Comparison of ENCODE assay signal across 20 cellular contexts in genomic region chr2:42463570-42463969, GRCh38. TPM values are rescaled to one million over a fixed set of nuclear protein-coding genes. Genes with fewer than 3 reads are reported as not detected.
DNase-seq lines count a peak whose midpoint lies in the region; ATAC-seq, FAIRE-seq and TF ChIP-seq lines count a peak whose summit lies in the region.
"Had no signal": no experiment of that assay in that cellular context is flagged by ENCODE, and none has a peak within 500 bp of the region (broad histone marks: within the 10 kb centered on the region; RNA-seq: fewer than 3 reads in every experiment).

No MANE protein-coding gene starts in this region.

- H3K27me3 ChIP-seq in HepG2 (ENCODE audit: control insufficient read depth in 1 of 2, insufficient read depth in 2 of 2, low read length in 2 of 2) (no peaks in the 10 kb centered on the region), right lobe of liver (no peaks in the 10 kb centered on the region), osteoblast (ENCODE audit: insufficient read depth, low read length) (peaks cover 2% of the 10 kb centered on the region), BE2C (no peaks in the 10 kb centered on the region)
- H3K27me3 ChIP-seq: BLaER1 treated with 17β-estradiol and CSF1 and Interleukin-3, amounts not matched to agents 10 nM and 100 nM had no signal

- H3K27ac ChIP-seq in HepG2 (ENCODE audit: extremely low read length, insufficient read depth, low read length) (no peak overlapping the region), right lobe of liver (no peak overlapping the region), angular gyrus (ENCODE audit: low read depth, low read length) (peak overlapping the region; percentile 15), osteoblast (ENCODE audit: low read depth, low read length) (no peak overlapping the region)
- H3K27ac ChIP-seq: BLaER1 treated with 17β-estradiol and CSF1 and Interleukin-3, amounts not matched to agents 10 nM and 100 nM; HL-60 had no signal

- no peak overlapping the region for H3K9ac ChIP-seq in HepG2 (ENCODE audit: insufficient read depth, low read depth, low read length)
- H3K9ac ChIP-seq: BLaER1 treated with 17β-estradiol and CSF1 and Interleukin-3, amounts not matched to agents 10 nM and 100 nM had no signal

- TF ChIP-seq RAD21 in HepG2 (CRISPR knock-in tag; IDR thresholded peaks at IDR 0.05): no peak

- DNase-seq in HepG2 (ENCODE audit: low spot score) (no peak), right lobe of liver (no peak), osteoblast (ENCODE audit: insufficient read length, low spot score, missing footprints) (peak; percentile 22), NCI-H526 (lab: John Stamatoyannopoulos, UW) (no peak), BE2C (no peak)
- DNase-seq: 8988T; Calu3; CD8-positive, alpha-beta T cell; DMS 273 treated with DMSO at 0.1 percent for 48 hours had no signal

- ATAC-seq in HepG2: peak; percentile 52
- no peak for ATAC-seq in right lobe of liver
- no peak for ATAC-seq in HG02852 (IDR thresholded peaks at IDR 0.05; ENCODE audit: unreplicated experiment)
- ATAC-seq: CD8-positive, alpha-beta T cell had no signal

- POLR2A ChIA-PET in HepG2 (lab: Yijun Ruan, JAX): no interaction called here

- BruUV-seq in HepG2 (replicated peaks; lab: Mats Ljungman, UMichigan): no TSS peak

- WGBS in HepG2 (ENCODE audit: low lambda C conversion rate): 86% methylated on average over 6 of the region's 6 CpGs
- 78% methylated on average over 6 of the region's 6 CpGs for WGBS in right lobe of liver (ENCODE audit: insufficient coverage, low coverage, low lambda C conversion rate, missing lambda C conversion rate)

- in situ Hi-C loops in HepG2 (cut with HindIII; ENCODE audit: extremely low pct_ligation_motif_present, low pct_unique_long_range_greater_than_20kb): no loop called here

- TF ChIP-seq POLR2A in HepG2 (IDR thresholded peaks at IDR 0.05; ENCODE audit: insufficient read depth in 1 of 2, low read depth in 2 of 2, low read length in 2 of 2) (no peak), right lobe of liver (IDR thresholded peaks at IDR 0.05) (no peak)

- H3K4me2 ChIP-seq in HepG2 (ENCODE audit: low read depth, low read length) (no peak overlapping the region), osteoblast (ENCODE audit: insufficient read depth, low read length) (no peak overlapping the region)
- H3K4me2 ChIP-seq: BLaER1 treated with 17β-estradiol and CSF1 and Interleukin-3, amounts not matched to agents 10 nM and 100 nM had no signal

- TF ChIP-seq CTCF in HepG2 (CRISPR knock-in tag; IDR thresholded peaks at IDR 0.05) (no peak), right lobe of liver (IDR thresholded peaks at IDR 0.05) (no peak), osteoblast (IDR thresholded peaks at IDR 0.05; ENCODE audit: extremely low read depth, low read depth, low read length) (no peak), BE2C (IDR thresholded peaks at IDR 0.05; ENCODE audit: low read depth, low read length) (no peak)

- CTCF ChIA-PET in HepG2 (lab: Yijun Ruan, JAX; ENCODE audit: low intra/inter-chr PET ratio, low total read pairs): no interaction called here

- no peak overlapping the region for H3K4me3 ChIP-seq in HepG2 (replicated peaks in 1 of 3; ENCODE audit: insufficient read depth in 1 of 3, low read depth in 2 of 3, low read length in 3 of 3)
- no peak overlapping the region for H3K4me3 ChIP-seq in right lobe of liver
- no peak overlapping the region for H3K4me3 ChIP-seq in osteoblast (ENCODE audit: insufficient read depth, low read length)
- H3K4me3 ChIP-seq in BE2C (ENCODE audit: low read depth, low read length): no peak overlapping the region
- H3K4me3 ChIP-seq: BLaER1 treated with 17β-estradiol and CSF1 and Interleukin-3, amounts not matched to agents 10 nM and 100 nM; HAP-1 had no signal

- intact Hi-C loops in HepG2 (cut with micrococcal nuclease; ENCODE audit: unreplicated experiment): no loop called here
- intact Hi-C loops in right lobe of liver (cut with DNase I): no loop called here

- FAIRE-seq in HepG2 (lab: Jason Lieb, UNC): no peak
- FAIRE-seq: G401.6, GM12891, GM19239, H1 had no signal

- no peak overlapping the region for H2AFZ ChIP-seq in HepG2 (ENCODE audit: low read length)
- no peak overlapping the region for H2AFZ ChIP-seq in osteoblast (ENCODE audit: low read length)

- H3K9me3 ChIP-seq in HepG2 (ENCODE audit: low read length) (peaks cover 1% of the 10 kb centered on the region; the same call in 1 of the 2 replicates), right lobe of liver (no peaks in the 10 kb centered on the region), osteoblast (ENCODE audit: low read depth, low read length) (no peaks in the 10 kb centered on the region), BE2C (no peaks in the 10 kb centered on the region)
- H3K9me3 ChIP-seq: BLaER1 treated with 17β-estradiol and CSF1 and Interleukin-3, amounts not matched to agents 10 nM and 100 nM; HAP-1 had no signal

- peaks cover 0 to 3% of the 10 kb centered on the region in 2 experiments; a peak in 1 of 5 replicates for H3K36me3 ChIP-seq in HepG2 (replicated peaks in 1 of 2; ENCODE audit: control insufficient read depth in 1 of 2, insufficient read depth in 2 of 2, low read length in 2 of 2)
- H3K36me3 ChIP-seq in right lobe of liver: no peaks in the 10 kb centered on the region
- no peaks in the 10 kb centered on the region for H3K36me3 ChIP-seq in osteoblast (ENCODE audit: insufficient read depth, low read length)
- no peaks in the 10 kb centered on the region for H3K36me3 ChIP-seq in BE2C
- H3K36me3 ChIP-seq: BLaER1 treated with 17β-estradiol and CSF1 and Interleukin-3, amounts not matched to agents 10 nM and 100 nM; HAP-1 had no signal

- H4K20me1 ChIP-seq in HepG2 (ENCODE audit: insufficient read depth, low read length) (no peaks in the 10 kb centered on the region), osteoblast (ENCODE audit: insufficient read depth, low read length) (no peaks in the 10 kb centered on the region)
- H4K20me1 ChIP-seq: BLaER1 treated with 17β-estradiol and CSF1 and Interleukin-3, amounts not matched to agents 10 nM and 100 nM had no signal

- H3K79me2 ChIP-seq in HepG2 (ENCODE audit: insufficient read depth, low read length) (peaks cover 36% of the 10 kb centered on the region), osteoblast (ENCODE audit: insufficient read depth, low read length) (no peaks in the 10 kb centered on the region)

- H3K4me1 ChIP-seq in HepG2 (ENCODE audit: insufficient read depth, low read length): peaks cover 16% of the 10 kb centered on the region
- no peaks in the 10 kb centered on the region for H3K4me1 ChIP-seq in right lobe of liver
- no peaks in the 10 kb centered on the region for H3K4me1 ChIP-seq in osteoblast (ENCODE audit: insufficient read depth, low read length)
- H3K4me1 ChIP-seq in BE2C: no peaks in the 10 kb centered on the region
- H3K4me1 ChIP-seq: BLaER1 treated with 17β-estradiol and CSF1 and Interleukin-3, amounts not matched to agents 10 nM and 100 nM had no signal

- TF ChIP-seq EP300 in HepG2 (IDR thresholded peaks at IDR 0.05; ENCODE audit: low read depth in 2 of 2, low read length in 2 of 2): no peak
- TF ChIP-seq EP300 in HepG2 (CRISPR knock-in tag; IDR thresholded peaks at IDR 0.05; ENCODE audit: borderline replicate concordance): no peak

TF ChIP-seq in HepG2, 621 proteins besides CTCF, POLR2A, EP300 and RAD21 (continues in another document):
- TF ChIP-seq CBFB (CRISPR knock-in tag; IDR thresholded peaks at IDR 0.05): no peak
- no peak for TF ChIP-seq BORCS8-MEF2B (CRISPR knock-in tag; IDR thresholded peaks at IDR 0.05)
- no peak for TF ChIP-seq IKZF1 (IDR thresholded peaks at IDR 0.05)
- no peak for TF ChIP-seq SNAPC5 (CRISPR knock-in tag; IDR thresholded peaks at IDR 0.05; ENCODE audit: borderline replicate concordance)
- no peak for TF ChIP-seq FOXC1 (CRISPR knock-in tag; IDR thresholded peaks at IDR 0.05; ENCODE audit: borderline replicate concordance)
- no peak for TF ChIP-seq FOXA3 (CRISPR knock-in tag; IDR thresholded peaks at IDR 0.05)
- no peak for TF ChIP-seq ZBTB43 (CRISPR knock-in tag; conservative IDR thresholded peaks at IDR 0.05)

RNA-seq across cellular contexts. Expression of gene KCNG3, which starts 30.2 kb away (rescaled TPM):
- total RNA-seq in HepG2 (2016; rRNA removed; fragmentation: Illumina TruSeq; extraction: Trizol) (4.8 and 5.2 TPM in 2 replicates), right lobe of liver (under 1 TPM in 1 of 6 experiments, not detected in 5; 0.06 TPM), osteoblast (under 0.01 TPM in 1 of 2 replicates, not detected in the other)
- total RNA-seq in HepG2 (2016; cell fraction: cytosol; rRNA removed; fragmentation: Illumina TruSeq; extraction: Trizol; ENCODE audit: low read depth): 0.44 and 0.71 TPM in 2 replicates
- total RNA-seq in HepG2 (2016; cell fraction: insoluble cytoplasmic fraction; rRNA removed; fragmentation: Illumina TruSeq; extraction: Trizol): 4.2 and 5.9 TPM in 2 replicates
- 2.2 and 2.3 TPM in 2 replicates for total RNA-seq in HepG2 (2016; cell fraction: membrane; rRNA removed; fragmentation: Illumina TruSeq; extraction: Trizol)
- total RNA-seq in HepG2 (2016; cell fraction: nucleus; rRNA removed; fragmentation: Illumina TruSeq; extraction: Trizol): 11.7 and 11.8 TPM in 2 replicates
- 2.7 and 2.8 TPM in 2 replicates for polyA plus RNA-seq in HepG2 (2011; rRNA removed)
- polyA plus RNA-seq in HepG2 (2011; cell fraction: cytosol; rRNA removed): 1.7 and 2.1 TPM in 2 replicates
- 4.4 and 4.7 TPM in 2 replicates for polyA plus RNA-seq in HepG2 (2011; cell fraction: nucleus; rRNA removed)
- 1.6 and 2.1 TPM in 2 replicates for polyA plus RNA-seq in HepG2 (2012)
- polyA plus RNA-seq in HepG2 (2016; cell fraction: cytosol; fragmentation: Illumina TruSeq; extraction: Trizol; ENCODE audit: low read depth): 0.23 and 0.29 TPM in 2 replicates
- 2.7 and 3.2 TPM in 2 replicates for polyA plus RNA-seq in HepG2 (2016; cell fraction: insoluble cytoplasmic fraction; fragmentation: Illumina TruSeq; extraction: Trizol; ENCODE audit: low read depth)
- polyA plus RNA-seq in HepG2 (2016; cell fraction: membrane; fragmentation: Illumina TruSeq; extraction: Trizol; ENCODE audit: low read depth): 0.87 and 1.0 TPM in 2 replicates
- polyA plus RNA-seq in HepG2 (2016; cell fraction: nucleus; fragmentation: Illumina TruSeq; extraction: Trizol; ENCODE audit: insufficient read depth, low read depth): 3.4 and 4.0 TPM in 2 replicates
- 0.07 and 12.2 TPM in 2 replicates for polyA minus RNA-seq in HepG2 (2011; rRNA and poly(A)+ RNA removed; ENCODE audit: low replicate concordance)
- polyA minus RNA-seq in HepG2 (2011; cell fraction: cytosol; rRNA and poly(A)+ RNA removed): 7.5 and 7.8 TPM in 2 replicates
- polyA minus RNA-seq in HepG2 (2011; cell fraction: nucleus; rRNA and poly(A)+ RNA removed): 22.9 and 23.8 TPM in 2 replicates
- polyA plus RNA-seq in BE2C (2012; ENCODE audit: insufficient read depth, insufficient read length, low read depth): not detected
- polyA plus RNA-seq: AG04450, IgD-negative memory B cell had no signal
